In genomic region chr4:170145120-170145519, GRCh38 we compare ENCODE assay signal across 16 cellular contexts. TPM values are rescaled to one million over a fixed set of nuclear protein-coding genes. Genes with fewer than 3 reads are reported as not detected.
DNase-seq lines count a peak whose midpoint lies in the region; ATAC-seq and TF ChIP-seq lines count a peak whose summit lies in the region.
"Had no signal": no experiment of that assay in that cellular context is flagged by ENCODE, and none has a peak within 500 bp of the region (broad histone marks: within the 10 kb centered on the region; RNA-seq: fewer than 3 reads in every experiment).

No MANE protein-coding gene starts in this region.

- H3K27ac Mint-ChIP-seq in H9, result no peak overlapping the region; a peak in 1 of 7 replicates
- H3K27ac Mint-ChIP-seq in endodermal cell, result no peak overlapping the region
- no peak overlapping the region for H3K27ac Mint-ChIP-seq in stimulated activated effector memory CD8-positive, alpha-beta T cell treated with anti-CD3 and anti-CD28 coated beads, Interleukin-12 subunit alpha, Interleukin-12 subunit beta, amount 100 ng/mL, for 72 hours
- H3K27ac Mint-ChIP-seq in activated T-cell treated with anti-CD3 and anti-CD28 coated beads, Interleukin-2, amount 50 U/mL, for 72 hours, result no peak overlapping the region
- H3K27ac Mint-ChIP-seq: HFFc6 had no signal

- H3K14ac ChIP-seq in H9 (ENCODE audit: insufficient read depth, low read length), result no peak overlapping the region

- H3K4me2 ChIP-seq in H9 (ENCODE audit: insufficient read depth, insufficient read length, low read length), result no peak overlapping the region

- no peak overlapping the region for H3K23ac ChIP-seq in H9 (ENCODE audit: insufficient read length, low read depth, low read length)

- H3T11ph ChIP-seq in H9 (ENCODE audit: low read length), result no peak overlapping the region

- no peak overlapping the region for H2BK5ac ChIP-seq in H9 (ENCODE audit: insufficient read length, low read length)

- TF ChIP-seq CTCF in H9 (conservative IDR thresholded peaks at IDR 0.05) (0 out of 3 replicates have a peak, but pooled peaks have one; percentile 16), endodermal cell (conservative IDR thresholded peaks at IDR 0.05) (peak; percentile 26), GM13977 (IDR thresholded peaks at IDR 0.05; ENCODE audit: extremely low read depth, insufficient read depth, missing control alignments) (no peak)

- H3K4ac ChIP-seq in H9 (ENCODE audit: low read depth, low read length), result no peak overlapping the region

- no peak overlapping the region for H3K56ac ChIP-seq in H9 (ENCODE audit: insufficient read length, low read depth, low read length)

- no peaks in the 10 kb centered on the region for H3K36me3 ChIP-seq in endodermal cell (ENCODE audit: control insufficient read depth, insufficient read depth, low read length)
- H3K36me3 ChIP-seq: BE2C had no signal

- H3K27me3 ChIP-seq in H9 (ENCODE audit: insufficient read depth, low read length) (no peaks in the 10 kb centered on the region), endodermal cell (ENCODE audit: control insufficient read depth, insufficient read depth, low read length, poor library complexity, severe bottlenecking) (no peaks in the 10 kb centered on the region)

- H3K79me2 ChIP-seq in H9 (ENCODE audit: insufficient read depth, low read length), result peaks cover 2% of the 10 kb centered on the region; the same call in 1 of the 2 replicates

- H3K9ac ChIP-seq in H9 (ENCODE audit: extremely low read depth, insufficient read length, low read length), result no peak overlapping the region
- no peak overlapping the region for H3K9ac ChIP-seq in endodermal cell (ENCODE audit: extremely low read depth, low read length, poor library complexity, severe bottlenecking)

- H2BK120ac ChIP-seq in H9 (ENCODE audit: low read depth, low read length, poor library complexity, severe bottlenecking), result no peak overlapping the region

- no peak overlapping the region for H3K27ac ChIP-seq in H9 (ENCODE audit: insufficient read length, low read depth, low read length)
- no peak overlapping the region for H3K27ac ChIP-seq in endodermal cell (ENCODE audit: low read depth, low read length)
- H3K27ac ChIP-seq: HL-60 had no signal

- in situ Hi-C loops in SK-MEL-5 (cut with HindIII; ENCODE audit: low pct_unique_long_range_greater_than_20kb, low sequenced_read_pairs) (no loop called here), GM13977 (cut with MboI; ENCODE audit: low pct_unique_long_range_greater_than_20kb, low sequenced_read_pairs, unreplicated experiment) (no loop called here)

- no peak overlapping the region for H2AK5ac ChIP-seq in H9 (ENCODE audit: insufficient read length, low read length)

- H4K8ac ChIP-seq in H9 (replicated peaks; ENCODE audit: insufficient read length, low read depth, low read length), result no peak overlapping the region

- H3K9me3 ChIP-seq in H9 (ENCODE audit: control insufficient read depth, low read depth, low read length) (no peaks in the 10 kb centered on the region), endodermal cell (ENCODE audit: control insufficient read depth, low read length) (peaks cover 13% of the 10 kb centered on the region)
- H3K9me3 ChIP-seq: BE2C had no signal

- WGBS in H9 (ENCODE audit: extremely low coverage, insufficient read length, low lambda C conversion rate), result no CpG with 5 or more reads among the region's 1 CpG
- WGBS in endodermal cell (ENCODE audit: insufficient coverage in 1 of 2, insufficient read length in 1 of 2), 2 experiments, result 88 to 90% methylated on average over 1 of the region's 1 CpG

- no peak overlapping the region for H3K4me3 ChIP-seq in endodermal cell (ENCODE audit: low read length)

- H3K4me1 Mint-ChIP-seq in H9 (no peaks in the 10 kb centered on the region), endodermal cell (no peaks in the 10 kb centered on the region)
- no peaks in the 10 kb centered on the region for H3K4me1 Mint-ChIP-seq in stimulated activated effector memory CD8-positive, alpha-beta T cell treated with anti-CD3 and anti-CD28 coated beads, Interleukin-12 subunit alpha, Interleukin-12 subunit beta, amount 100 ng/mL, for 72 hours
- H3K4me1 Mint-ChIP-seq in activated T-cell treated with anti-CD3 and anti-CD28 coated beads, Interleukin-2, amount 50 U/mL, for 72 hours (ENCODE audit: low read depth), result no peaks in the 10 kb centered on the region
- H3K4me1 Mint-ChIP-seq: CD4-positive, CD25-positive, alpha-beta regulatory T cell; CD8-positive, alpha-beta memory T cell had no signal

- H3K36me3 Mint-ChIP-seq in H9 (ENCODE audit: insufficient read depth in 1 of 3, low read depth in 3 of 3), result peaks cover 0 to 5% (median 0%) of the 10 kb centered on the region in 3 experiments; a peak in 1 of 7 replicates
- H3K36me3 Mint-ChIP-seq in endodermal cell (ENCODE audit: low read depth), result no peaks in the 10 kb centered on the region
- H3K36me3 Mint-ChIP-seq in stimulated activated effector memory CD8-positive, alpha-beta T cell treated with anti-CD3 and anti-CD28 coated beads, Interleukin-12 subunit alpha, Interleukin-12 subunit beta, amount 100 ng/mL, for 72 hours, result no peaks in the 10 kb centered on the region
- no peaks in the 10 kb centered on the region for H3K36me3 Mint-ChIP-seq in activated T-cell treated with anti-CD3 and anti-CD28 coated beads, Interleukin-2, amount 50 U/mL, for 72 hours (ENCODE audit: insufficient read depth in 2 of 2)
- H3K36me3 Mint-ChIP-seq: CD4-positive, CD25-positive, alpha-beta regulatory T cell; CD8-positive, alpha-beta memory T cell had no signal

- H3K27me3 Mint-ChIP-seq in H9 (ENCODE audit: low read depth) (no peaks in the 10 kb centered on the region), endodermal cell (ENCODE audit: insufficient read depth) (no peaks in the 10 kb centered on the region)
- H3K27me3 Mint-ChIP-seq in activated T-cell treated with anti-CD3 and anti-CD28 coated beads, Interleukin-2, amount 50 U/mL, for 72 hours (ENCODE audit: low read depth), result no peaks in the 10 kb centered on the region
- H3K27me3 Mint-ChIP-seq: CD4-positive, CD25-positive, alpha-beta regulatory T cell had no signal

- no peak overlapping the region for H4K5ac ChIP-seq in H9 (ENCODE audit: insufficient read length, low read depth, low read length)

- H3K4me3 Mint-ChIP-seq in H9 (no peak overlapping the region), endodermal cell (no peak overlapping the region)
- no peak overlapping the region for H3K4me3 Mint-ChIP-seq in stimulated activated effector memory CD8-positive, alpha-beta T cell treated with anti-CD3 and anti-CD28 coated beads, Interleukin-12 subunit alpha, Interleukin-12 subunit beta, amount 100 ng/mL, for 72 hours
- H3K4me3 Mint-ChIP-seq in activated T-cell treated with anti-CD3 and anti-CD28 coated beads, Interleukin-2, amount 50 U/mL, for 72 hours, result no peak overlapping the region
- H3K4me3 Mint-ChIP-seq: CD4-positive, CD25-positive, alpha-beta regulatory T cell; CD8-positive, alpha-beta memory T cell; HFFc6 had no signal

- H2BK15ac ChIP-seq in H9 (ENCODE audit: low read depth, low read length), result no peak overlapping the region

- DNase-seq in H9, result no peak
- DNase-seq in SK-MEL-5 (ENCODE audit: low read depth, low spot score), result peak; percentile 37
- no peak for DNase-seq in endodermal cell
- DNase-seq in stimulated activated effector memory CD8-positive, alpha-beta T cell treated with anti-CD3 and anti-CD28 coated beads, Interleukin-12 subunit alpha, Interleukin-12 subunit beta, amount 100 ng/mL, for 72 hours (ENCODE audit: low spot score in 2 of 2), result no peak
- no peak for DNase-seq in GM13977 (ENCODE audit: low spot score)
- no peak for DNase-seq in Right ventricle myocardium superior
- DNase-seq in activated T-cell treated with anti-CD3 and anti-CD28 coated beads, Interleukin-2, amount 50 U/mL, for 72 hours, result no peak
- DNase-seq: ACHN; BE2C; C1 segment of cervical spinal cord; CD4-positive, CD25-positive, alpha-beta regulatory T cell; CD8-positive, alpha-beta memory T cell; COR-L47; HCEC 1CT; HFFc6 had no signal

- peak; percentile 26 for ATAC-seq in stimulated activated effector memory CD8-positive, alpha-beta T cell treated with anti-CD3 and anti-CD28 coated beads, Interleukin-12 subunit alpha, Interleukin-12 subunit beta, amount 100 ng/mL, for 72 hours
- ATAC-seq in Right ventricle myocardium superior (ENCODE audit: poor library complexity), result no peak
- no peak for ATAC-seq in activated T-cell treated with anti-CD3 and anti-CD28 coated beads, Interleukin-2, amount 50 U/mL, for 72 hours (replicated peaks in 1 of 2)

- H4K20me1 ChIP-seq in H9 (ENCODE audit: control insufficient read depth, insufficient read depth, insufficient read length), result no peaks in the 10 kb centered on the region

- H3K9me3 Mint-ChIP-seq in H9 (peaks cover 0 to 3% of the 10 kb centered on the region in 2 experiments; a peak in 1 of 5 replicates), endodermal cell (peaks cover 1% of the 10 kb centered on the region)
- no peaks in the 10 kb centered on the region for H3K9me3 Mint-ChIP-seq in stimulated activated effector memory CD8-positive, alpha-beta T cell treated with anti-CD3 and anti-CD28 coated beads, Interleukin-12 subunit alpha, Interleukin-12 subunit beta, amount 100 ng/mL, for 72 hours
- no peaks in the 10 kb centered on the region for H3K9me3 Mint-ChIP-seq in activated T-cell treated with anti-CD3 and anti-CD28 coated beads, Interleukin-2, amount 50 U/mL, for 72 hours
- H3K9me3 Mint-ChIP-seq: CD8-positive, alpha-beta memory T cell; HFFc6 had no signal

- H2BK12ac ChIP-seq in H9 (ENCODE audit: insufficient read length, low read depth, low read length), result no peak overlapping the region

- no peaks in the 10 kb centered on the region for H3K79me1 ChIP-seq in H9 (ENCODE audit: insufficient read depth, low read depth, low read length, poor library complexity, severe bottlenecking)

- H4K91ac ChIP-seq in H9 (ENCODE audit: insufficient read length, low read depth, low read length), result no peak overlapping the region

- H3K18ac ChIP-seq in H9 (ENCODE audit: insufficient read length, low read depth, low read length), result no peak overlapping the region

- H2BK20ac ChIP-seq in H9 (ENCODE audit: low read depth, low read length, poor library complexity, severe bottlenecking), result no peak overlapping the region

- intact Hi-C loops in Right ventricle myocardium superior (cut with DNase I), result no loop called here

- no peaks in the 10 kb centered on the region for H3K23me2 ChIP-seq in H9 (ENCODE audit: insufficient read length, low read depth, low read length, poor library complexity, severe bottlenecking)

- H2AFZ ChIP-seq in H9 (ENCODE audit: low read length), result no peak overlapping the region

- H3K4me1 ChIP-seq in H9 (ENCODE audit: insufficient read depth, low read length) (no peaks in the 10 kb centered on the region), endodermal cell (ENCODE audit: control insufficient read depth, insufficient read depth, low read length) (no peaks in the 10 kb centered on the region)
- H3K4me1 ChIP-seq: BE2C had no signal

RNA-seq across cellular contexts. Expression of gene AADAT, which starts 55.4 kb away (rescaled TPM):
- total RNA-seq in H9 (2021), result 14.1 and 14.6 TPM in 2 replicates
- 15.7 and 17.8 TPM in 2 replicates for total RNA-seq in SK-MEL-5 (2014; rRNA removed; shearing (Covaris generic))
- 34.3 and 40.8 TPM in 2 replicates for polyA plus RNA-seq in SK-MEL-5 (2015; cell fraction: cytosol; rRNA removed)
- polyA plus RNA-seq in SK-MEL-5 (2015; cell fraction: nucleus; rRNA removed), result 139 and 142 TPM in 2 replicates
- total RNA-seq in endodermal cell, result 10 to 100 TPM; 34.4 to 42.3 TPM
- polyA plus RNA-seq in endodermal cell (2013, experiment 1 of 2), result 38.0 TPM
- polyA plus RNA-seq in endodermal cell (2013, experiment 2 of 2), result 37.5 TPM
- total RNA-seq in Right ventricle myocardium superior, result 1.6 TPM
- under 1 TPM in 1 of 2 donors, not detected in 1; 0.38 TPM for total RNA-seq in activated T-cell treated with anti-CD3 and anti-CD28 coated beads, Interleukin-2, amount 50 U/mL, for 72 hours
- total RNA-seq: CD4-positive, CD25-positive, alpha-beta regulatory T cell; CD8-positive, alpha-beta memory T cell had no signal
- polyA plus RNA-seq: CD4-positive, CD25-positive, alpha-beta regulatory T cell; CD8-positive, alpha-beta memory T cell had no signal
